In genomic region chrX:132022863-132023116, GRCh38 we compare ENCODE assay signal across 8 cellular contexts. TPM values are rescaled to one million over a fixed set of nuclear protein-coding genes. Genes with fewer than 3 reads are reported as not detected.
DNase-seq lines count a peak whose midpoint lies in the region; ATAC-seq lines count a peak whose summit lies in the region.

No MANE protein-coding gene starts in this region.

- under 1% methylated on average over 14 of the region's 14 CpGs for WGBS in right cardiac atrium

- no peak overlapping the region for H3K27ac ChIP-seq in right cardiac atrium (ENCODE audit: low read length)

- peak; percentile 22 for ATAC-seq in HG02759 (IDR thresholded peaks at IDR 0.05; ENCODE audit: unreplicated experiment)
- ATAC-seq in T-helper 17 cell, result peak; percentile 50
- no peak for ATAC-seq in right cardiac atrium
- peak; percentile 20 for ATAC-seq in stimulated activated naive CD8-positive, alpha-beta T cell treated with anti-CD3 and anti-CD28 coated beads, Interleukin-15, Interleukin-2, amounts not matched to agents 100 U/mL and 50 U/mL, for 24 hours

- H3K9me3 Mint-ChIP-seq in T-helper 1 cell treated with Interleukin-12 subunit alpha and Interleukin-12 subunit beta and Interleukin-4 antibody, amounts not matched to agents 30 μg/mL and 1 μg/mL, for 36 hours, result no peaks in the 10 kb centered on the region

- H3K27me3 ChIP-seq in right cardiac atrium (ENCODE audit: control insufficient read depth, insufficient read depth), result no peaks in the 10 kb centered on the region

- no peaks in the 10 kb centered on the region for H3K27me3 Mint-ChIP-seq in T-helper 1 cell treated with Interleukin-12 subunit alpha and Interleukin-12 subunit beta and Interleukin-4 antibody, amounts not matched to agents 30 μg/mL and 1 μg/mL, for 36 hours (ENCODE audit: low read depth)
- no peaks in the 10 kb centered on the region for H3K27me3 Mint-ChIP-seq in T-helper 17 cell

- DNase-seq in T-helper 1 cell (no peak), T-helper 17 cell (no peak), right cardiac atrium (no peak), HuH-7.5 (ENCODE audit: low spot score) (no peak), NCI-H2196 (lab: John Stamatoyannopoulos, UW; ENCODE audit: unreplicated experiment) (no peak)
- DNase-seq in stimulated activated naive CD8-positive, alpha-beta T cell treated with anti-CD3 and anti-CD28 coated beads, Interleukin-15, Interleukin-2, amounts not matched to agents 100 U/mL and 50 U/mL, for 24 hours, result no peak

- H3K4me3 ChIP-seq in right cardiac atrium (ENCODE audit: low read length), result peak overlapping the region; percentile 59

- no peaks in the 10 kb centered on the region for H3K9me3 ChIP-seq in T-helper 17 cell (ENCODE audit: control insufficient read depth, low read length, poor library complexity, severe bottlenecking)
- H3K9me3 ChIP-seq in right cardiac atrium (ENCODE audit: control insufficient read depth, low read length), result no peaks in the 10 kb centered on the region

- peaks cover 23% of the 10 kb centered on the region for H3K4me1 Mint-ChIP-seq in T-helper 1 cell treated with Interleukin-12 subunit alpha and Interleukin-12 subunit beta and Interleukin-4 antibody, amounts not matched to agents 30 μg/mL and 1 μg/mL, for 36 hours (ENCODE audit: low read depth)
- peaks cover 14% of the 10 kb centered on the region for H3K4me1 Mint-ChIP-seq in T-helper 17 cell

- H3K36me3 Mint-ChIP-seq in T-helper 1 cell treated with Interleukin-12 subunit alpha and Interleukin-12 subunit beta and Interleukin-4 antibody, amounts not matched to agents 30 μg/mL and 1 μg/mL, for 36 hours (ENCODE audit: low read depth), result peaks cover 6% of the 10 kb centered on the region
- no peaks in the 10 kb centered on the region for H3K36me3 Mint-ChIP-seq in T-helper 17 cell (ENCODE audit: low read depth)

- peak overlapping the region; percentile 92 for H3K4me3 Mint-ChIP-seq in T-helper 1 cell treated with Interleukin-12 subunit alpha and Interleukin-12 subunit beta and Interleukin-4 antibody, amounts not matched to agents 30 μg/mL and 1 μg/mL, for 36 hours
- H3K4me3 Mint-ChIP-seq in T-helper 17 cell, result peak overlapping the region; percentile 92

- H3K4me1 ChIP-seq in right cardiac atrium (ENCODE audit: control insufficient read depth, insufficient read depth, low read length), result peaks cover 2% of the 10 kb centered on the region

- H3K27ac Mint-ChIP-seq in T-helper 1 cell treated with Interleukin-12 subunit alpha and Interleukin-12 subunit beta and Interleukin-4 antibody, amounts not matched to agents 30 μg/mL and 1 μg/mL, for 36 hours, result peak overlapping the region; percentile 87
- H3K27ac Mint-ChIP-seq in T-helper 17 cell, result peak overlapping the region; percentile 78

- intact Hi-C loops in right cardiac atrium (cut with DNase I), result no loop called here

RNA-seq across cellular contexts. Expression of gene STK26, which starts 0.3 kb away (rescaled TPM):
- total RNA-seq in T-helper 17 cell, result 10 to 100 TPM; 25.2 to 34.3 TPM
- 1 to 10 TPM; 1.1 to 2.2 (median 1.8) TPM for total RNA-seq in right cardiac atrium
- 0.86 TPM for polyA plus RNA-seq in right cardiac atrium

Comparison
In these comparisons a context has a peak if more than half of its experiments do, and no peak if none do; other contexts are left out.
1. ATAC-seq: peak in HG02759 (single experiment), T-helper 17 cell (single experiment) and stimulated activated naive CD8-positive, alpha-beta T cell treated with anti-CD3 and anti-CD28 coated beads, Interleukin-15, Interleukin-2, amounts not matched to agents 100 U/mL and 50 U/mL, for 24 hours (single experiment); none in right cardiac atrium (0 of 2).
2. RNA of gene STK26, which starts 0.3 kb away (total RNA-seq): 25.2 to 34.3 TPM in T-helper 17 cell; 1.1 to 2.2 TPM in right cardiac atrium; every median in the first group is over 4 times any median in the second.